ENCODE assay signal across 9 cellular contexts in the genomic region with DNA sequence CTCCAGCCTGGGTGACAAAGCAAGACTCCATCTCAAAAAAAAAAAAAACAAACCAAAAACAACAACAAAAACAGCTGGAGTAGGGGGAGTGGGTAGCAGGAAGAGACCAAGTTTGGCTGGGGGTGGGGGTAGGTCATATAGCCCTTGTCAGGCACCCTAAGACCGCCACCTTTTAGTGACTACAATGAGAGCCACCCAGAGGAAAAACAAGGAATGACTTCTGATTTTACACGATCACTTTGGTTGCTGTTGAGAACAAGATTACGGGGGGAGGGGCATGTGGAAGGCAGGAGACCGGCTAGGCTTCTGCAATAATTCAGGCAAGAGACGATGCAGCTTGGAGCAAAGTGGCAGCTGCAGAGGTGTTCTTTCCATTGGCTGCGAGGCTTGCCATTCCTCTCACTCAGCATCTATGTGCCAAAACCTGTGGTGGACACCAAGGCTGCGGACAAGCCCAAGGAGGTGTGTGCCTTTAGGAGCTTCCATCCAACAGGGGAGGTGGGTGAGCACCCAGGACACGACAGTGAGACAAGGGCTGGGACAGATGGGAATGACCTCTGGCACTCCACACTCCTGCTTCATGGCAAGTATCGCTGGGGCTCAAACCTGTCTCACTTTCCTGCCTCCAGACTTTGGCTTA. TPM values are rescaled to one million over a fixed set of nuclear protein-coding genes. Genes with fewer than 3 reads are reported as not detected.
DNase-seq lines count a peak whose midpoint lies in the region; ATAC-seq and TF ChIP-seq lines count a peak whose summit lies in the region.
"Had no signal": no experiment of that assay in that cellular context is flagged by ENCODE, and none has a peak within 500 bp of the region (broad histone marks: within the 10 kb centered on the region; RNA-seq: fewer than 3 reads in every experiment).

No MANE protein-coding gene starts in this region.

- H3K27me3 ChIP-seq in CD4-positive, alpha-beta T cell (ENCODE audit: control insufficient read depth, insufficient read depth, low read length): no peaks in the 10 kb centered on the region
- no peaks in the 10 kb centered on the region for H3K27me3 ChIP-seq in iPS-15b (ENCODE audit: control insufficient read depth, insufficient read depth, low read length)
- no peaks in the 10 kb centered on the region for H3K27me3 ChIP-seq in esophagus muscularis mucosa
- H3K27me3 ChIP-seq: pancreas had no signal

- no peaks in the 10 kb centered on the region for H3K27me3 Mint-ChIP-seq in CD4-positive, alpha-beta T cell

- no peak for TF ChIP-seq CTCF in CD4-positive, alpha-beta T cell (IDR thresholded peaks at IDR 0.05)
- TF ChIP-seq CTCF in VCaP (conservative IDR thresholded peaks at IDR 0.05) (peak; percentile 24), esophagus muscularis mucosa (IDR thresholded peaks at IDR 0.05) (peak in 1 of 3 experiments; percentile 20)

- intact Hi-C loops in CD4-positive, alpha-beta T cell (cut with DNase I, micrococcal nuclease): loop anchor here (5.0 to 10.0 kb wide), 6 partner anchors 134 to 1106 kb away; partner anchors contain the start of genes TNRC6B (in 2 of the 2), CBX7 (in 1 of the 2), GRAP2 (in 1 of the 2) and MRTFA (in 1 of the 2)
- intact Hi-C loops in esophagus muscularis mucosa (cut with DNase I): loop anchor here (5.0 kb wide), 1 partner anchor 816 kb away; the partner anchor contains the start of gene ADSL

- DNase-seq in CD4-positive, alpha-beta T cell: no peak
- DNase-seq in HUDEP-2 (lab: John Stamatoyannopoulos, UW; ENCODE audit: unreplicated experiment in 76 of 76): peak in 51 of 76 experiments; percentile 14 to 83 (median 44)
- DNase-seq in esophagus muscularis mucosa (ENCODE audit: extremely low spot score): no peak
- DNase-seq in DMS79 (lab: John Stamatoyannopoulos, UW): no peak

- ATAC-seq in CD4-positive, alpha-beta T cell (ENCODE audit: poor library complexity): no peak
- no peak for ATAC-seq in GM18873 (IDR thresholded peaks at IDR 0.05; ENCODE audit: low FRiP score, unreplicated experiment)
- no peak for ATAC-seq in GM21423 (IDR thresholded peaks at IDR 0.05; ENCODE audit: unreplicated experiment)
- ATAC-seq: pancreas had no signal

- peak overlapping the region; percentile 90 for H3K27ac Mint-ChIP-seq in CD4-positive, alpha-beta T cell

- H3K4me3 Mint-ChIP-seq in CD4-positive, alpha-beta T cell: peak overlapping the region; percentile 98

- peaks cover 54% of the 10 kb centered on the region for H3K36me3 Mint-ChIP-seq in CD4-positive, alpha-beta T cell (ENCODE audit: low read depth)

- TF ChIP-seq EP300 in esophagus muscularis mucosa (IDR thresholded peaks at IDR 0.05): no peak

- H3K4me1 ChIP-seq in iPS-15b (ENCODE audit: control insufficient read depth, insufficient read depth, low read length) (peaks cover 16% of the 10 kb centered on the region), esophagus muscularis mucosa (peaks cover 51 to 76% (median 73%) of the 10 kb centered on the region in 4 donors)

- TF ChIP-seq POLR2A in esophagus muscularis mucosa (IDR thresholded peaks at IDR 0.05; ENCODE audit: low read depth): no peak

- 41% methylated on average over 7 of the region's 9 CpGs for WGBS in esophagus muscularis mucosa

- H3K4me1 Mint-ChIP-seq in CD4-positive, alpha-beta T cell (ENCODE audit: low read depth): peaks cover 77% of the 10 kb centered on the region

- H3K9ac ChIP-seq in iPS-15b (ENCODE audit: low read depth, low read length): no peak overlapping the region

- H3K4me3 ChIP-seq in iPS-15b (ENCODE audit: low read depth, low read length): peak overlapping the region; percentile 18
- no peak overlapping the region for H3K4me3 ChIP-seq in esophagus muscularis mucosa

- no peaks in the 10 kb centered on the region for H3K9me3 Mint-ChIP-seq in CD4-positive, alpha-beta T cell

- H3K27ac ChIP-seq in CD4-positive, alpha-beta T cell (ENCODE audit: low read depth, low read length): no peak overlapping the region
- H3K27ac ChIP-seq in VCaP (peak overlapping the region; percentile 98), esophagus muscularis mucosa (replicated peaks in 1 of 4) (peak overlapping the region in 1 of 4 donors; percentile 91)

- CTCF ChIA-PET in CD4-positive, alpha-beta T cell (lab: Charles Lee): interaction anchor here (1.6 to 4.8 kb wide), 5 partner anchors 13 to 131 kb away, joined by 6 to 69 read pairs (median 22); partner anchors contain the start of genes ATF4 and TAB1

- POLR2A ChIA-PET in CD4-positive, alpha-beta T cell (lab: Charles Lee): interaction anchor here (3.6 to 5.1 kb wide), 3 partner anchors 9 to 514 kb away, joined by 35 to 129 read pairs (median 45); partner anchors contain the start of genes ATF4 and RPL3

- H3K9me3 ChIP-seq in CD4-positive, alpha-beta T cell (ENCODE audit: control insufficient read depth, low read length): no peaks in the 10 kb centered on the region
- H3K9me3 ChIP-seq in iPS-15b (ENCODE audit: control insufficient read depth, insufficient read depth, low read length): no peaks in the 10 kb centered on the region
- no peaks in the 10 kb centered on the region for H3K9me3 ChIP-seq in esophagus muscularis mucosa
- H3K9me3 ChIP-seq: pancreas had no signal

- peaks cover 19% of the 10 kb centered on the region for H3K36me3 ChIP-seq in iPS-15b (ENCODE audit: control insufficient read depth, insufficient read depth, low read length)
- H3K36me3 ChIP-seq in esophagus muscularis mucosa: peaks cover 0 to 35% (median 26%) of the 10 kb centered on the region in 4 donors

RNA-seq across cellular contexts. Expression of gene RPS19BP1, which starts 1.7 kb away (rescaled TPM):
- 10 to 100 TPM; 65.8 to 69.7 TPM for total RNA-seq in CD4-positive, alpha-beta T cell
- total RNA-seq in esophagus muscularis mucosa: 100 to 1,000 TPM; 158 to 202 (median 177) TPM

RNA-seq across cellular contexts. Expression of gene ATF4, which starts 10.4 kb away (rescaled TPM):
- total RNA-seq in CD4-positive, alpha-beta T cell: 100 to 1,000 TPM; 358 to 365 TPM
- total RNA-seq in esophagus muscularis mucosa: 100 to 1,000 TPM; 516 to 895 (median 721) TPM

RNA-seq across cellular contexts. Expression of gene MIEF1, which starts 28.7 kb away (rescaled TPM):
- 10 to 100 TPM; 19.8 to 20.4 TPM for total RNA-seq in CD4-positive, alpha-beta T cell
- total RNA-seq in esophagus muscularis mucosa: 10 to 100 TPM; 19.7 to 21.7 (median 20.9) TPM

RNA-seq across cellular contexts. Expression of gene CACNA1I, which starts 39.7 kb away (rescaled TPM):
- 10 to 100 TPM; 29.2 to 30.1 TPM for total RNA-seq in CD4-positive, alpha-beta T cell
- under 1 TPM in 3 of 4 donors, not detected in 1; under 0.01 to 0.39 (median 0.33) TPM for total RNA-seq in esophagus muscularis mucosa

Comparison
In these comparisons a context has a peak if more than half of its experiments do, and no peak if none do; other contexts are left out.
1. DNase-seq: peak in HUDEP-2 (51 of 76); none in CD4-positive, alpha-beta T cell (0 of 10), esophagus muscularis mucosa (single experiment) and DMS79 (single experiment).